8 cellular contexts compared by ENCODE assay signal in genomic region chr4:26583538-26583864, GRCh38. TPM values are rescaled to one million over a fixed set of nuclear protein-coding genes. Genes with fewer than 3 reads are reported as not detected.
DNase-seq lines count a peak whose midpoint lies in the region; ATAC-seq, FAIRE-seq and TF ChIP-seq lines count a peak whose summit lies in the region.

No MANE protein-coding gene starts in this region.

- H3K4me3 ChIP-seq in Karpas-422 (ENCODE audit: low read length) (peak overlapping the region; percentile 79), adrenal gland (peak overlapping the region; percentile 70 to 96 (median 80)), kidney (ENCODE audit: low read length in 2 of 2) (peak overlapping the region; percentile 77 to 96), subcutaneous abdominal adipose tissue (ENCODE audit: low read depth in 1 of 5, low read length in 5 of 5) (peak overlapping the region; percentile 78 to 97 (median 94))

- peak overlapping the region; percentile 73 for H3K9ac ChIP-seq in Karpas-422 (ENCODE audit: low read length)
- H3K9ac ChIP-seq in kidney (ENCODE audit: low read length in 2 of 2), result peak overlapping the region; percentile 47 to 75
- H3K9ac ChIP-seq in subcutaneous abdominal adipose tissue (ENCODE audit: low read length in 5 of 5), result peak overlapping the region; percentile 32 to 89 (median 69)

- no peak for TF ChIP-seq POLR2A in adrenal gland (IDR thresholded peaks at IDR 0.05)

- H3K36me3 ChIP-seq in Karpas-422 (ENCODE audit: insufficient read depth, low read length) (no peaks in the 10 kb centered on the region), adrenal gland (replicated peaks in 1 of 2) (no peaks in the 10 kb centered on the region), kidney (ENCODE audit: control insufficient read depth in 1 of 2, insufficient read depth in 2 of 2, low read length in 2 of 2) (no peaks in the 10 kb centered on the region), subcutaneous abdominal adipose tissue (ENCODE audit: control insufficient read depth in 5 of 5, insufficient read depth in 5 of 5, low read length in 5 of 5) (no peaks in the 10 kb centered on the region)

- WGBS in adrenal gland, 4 donors, result 1 to 2% (median 1%) methylated on average over 9 to 11 of the region's 11 CpGs

- H3K79me2 ChIP-seq in Karpas-422 (ENCODE audit: low read length), result peaks cover 6% of the 10 kb centered on the region; the same call in 1 of the 2 replicates

- no peak for TF ChIP-seq CTCF in adrenal gland (IDR thresholded peaks at IDR 0.05)
- TF ChIP-seq CTCF in kidney (IDR thresholded peaks at IDR 0.05; ENCODE audit: borderline replicate concordance, extremely low read depth, insufficient read depth), result no peak

- peaks cover 19% of the 10 kb centered on the region for H3K4me1 ChIP-seq in Karpas-422 (ENCODE audit: low read length)
- peaks cover 11 to 21% of the 10 kb centered on the region in 2 donors for H3K4me1 ChIP-seq in adrenal gland (replicated peaks in 1 of 2)
- H3K4me1 ChIP-seq in kidney (ENCODE audit: control insufficient read depth in 1 of 2, insufficient read depth in 1 of 2, low read depth in 1 of 2, low read length in 2 of 2), result peaks cover 0 to 4% of the 10 kb centered on the region in 2 donors
- H3K4me1 ChIP-seq in subcutaneous abdominal adipose tissue (ENCODE audit: control insufficient read depth in 5 of 5, insufficient read depth in 5 of 5, low read length in 5 of 5), result peaks cover 0 to 19% (median 15%) of the 10 kb centered on the region in 5 donors

- H3K9me2 ChIP-seq in Karpas-422 (replicated peaks; ENCODE audit: insufficient read depth, low read length), result no peaks in the 10 kb centered on the region

- H3K9me3 ChIP-seq in Karpas-422 (ENCODE audit: low read length) (no peaks in the 10 kb centered on the region), adrenal gland (replicated peaks in 1 of 3) (no peaks in the 10 kb centered on the region), kidney (ENCODE audit: control insufficient read depth in 1 of 2, low read length in 2 of 2) (no peaks in the 10 kb centered on the region), subcutaneous abdominal adipose tissue (ENCODE audit: control insufficient read depth in 5 of 5, low read length in 5 of 5) (no peaks in the 10 kb centered on the region)

- peak overlapping the region; percentile 60 for H2AFZ ChIP-seq in Karpas-422 (ENCODE audit: low read length)

- peak overlapping the region; percentile 72 for H3K4me2 ChIP-seq in Karpas-422 (ENCODE audit: low read depth, low read length, poor library complexity, severe bottlenecking)

- peak; percentile 50 for DNase-seq in DMS153 (lab: John Stamatoyannopoulos, UW)
- DNase-seq in DMS153 treated with DMSO at 0.1 percent for 48 hours (lab: John Stamatoyannopoulos, UW; ENCODE audit: unreplicated experiment), result no peak
- peak; percentile 89 for DNase-seq in Karpas-422
- DNase-seq in adrenal gland, result no peak
- no peak for DNase-seq in kidney
- no peak for DNase-seq in ureter (ENCODE audit: low spot score)

- intact Hi-C loops in adrenal gland (cut with DNase I), result no loop called here
- intact Hi-C loops in kidney (cut with DNase I), result no loop called here

- FAIRE-seq in kidney (lab: Jason Lieb, UNC), result no peak

- H3K27me3 ChIP-seq in Karpas-422 (ENCODE audit: low read length) (no peaks in the 10 kb centered on the region), adrenal gland (no peaks in the 10 kb centered on the region), subcutaneous abdominal adipose tissue (ENCODE audit: control insufficient read depth in 5 of 5, insufficient read depth in 4 of 5, low read length in 5 of 5) (no peaks in the 10 kb centered on the region)

- H4K20me1 ChIP-seq in Karpas-422 (ENCODE audit: insufficient read depth, low read depth, low read length), result no peaks in the 10 kb centered on the region

- H3K27ac ChIP-seq in Karpas-422 (ENCODE audit: low read length) (peak overlapping the region; percentile 66), adrenal gland (peak overlapping the region; percentile 22 to 82 (median 76)), kidney (ENCODE audit: low read depth in 2 of 2, low read length in 2 of 2) (peak overlapping the region; percentile 15 to 65), subcutaneous abdominal adipose tissue (ENCODE audit: low read depth, low read length) (peak overlapping the region; percentile 66)

- peak; percentile 54 for ATAC-seq in GM21825 (IDR thresholded peaks at IDR 0.05; ENCODE audit: unreplicated experiment)

RNA-seq across cellular contexts. Expression of gene TBC1D19, which starts 0.4 kb away (rescaled TPM):
- total RNA-seq in Karpas-422 (2014; rRNA removed; shearing (Covaris generic); ENCODE audit: low replicate concordance), result 5.6 and 14.1 TPM in 2 replicates
- total RNA-seq in adrenal gland (10 to 100 TPM in 7 of 8 donors, 1 to 10 TPM in 1; 8.4 to 37.0 (median 14.4) TPM), kidney (19.1 TPM), ureter (17.0 TPM)
- polyA plus RNA-seq in adrenal gland (10 to 100 TPM in 1 of 3 donors, 1 to 10 TPM in 2; 3.5 to 20.9 (median 4.4) TPM), kidney (ENCODE audit: insufficient read depth, low read depth, low replicate concordance) (10.8 TPM)

Comparison
In these comparisons a context has a peak if more than half of its experiments do, and no peak if none do; other contexts are left out.
1. DNase-seq: peak in DMS153 (single experiment) and Karpas-422 (single experiment); none in DMS153 treated with DMSO at 0.1 percent for 48 hours (single experiment), adrenal gland (0 of 7), kidney (single experiment) and ureter (single experiment).
2. Peak in every context shown above with its lines, with median percentiles within 50 percentile points of each other: H3K27ac ChIP-seq, H3K4me3 ChIP-seq and H3K9ac ChIP-seq.